12 cellular contexts compared by ENCODE assay signal in the genomic region with DNA sequence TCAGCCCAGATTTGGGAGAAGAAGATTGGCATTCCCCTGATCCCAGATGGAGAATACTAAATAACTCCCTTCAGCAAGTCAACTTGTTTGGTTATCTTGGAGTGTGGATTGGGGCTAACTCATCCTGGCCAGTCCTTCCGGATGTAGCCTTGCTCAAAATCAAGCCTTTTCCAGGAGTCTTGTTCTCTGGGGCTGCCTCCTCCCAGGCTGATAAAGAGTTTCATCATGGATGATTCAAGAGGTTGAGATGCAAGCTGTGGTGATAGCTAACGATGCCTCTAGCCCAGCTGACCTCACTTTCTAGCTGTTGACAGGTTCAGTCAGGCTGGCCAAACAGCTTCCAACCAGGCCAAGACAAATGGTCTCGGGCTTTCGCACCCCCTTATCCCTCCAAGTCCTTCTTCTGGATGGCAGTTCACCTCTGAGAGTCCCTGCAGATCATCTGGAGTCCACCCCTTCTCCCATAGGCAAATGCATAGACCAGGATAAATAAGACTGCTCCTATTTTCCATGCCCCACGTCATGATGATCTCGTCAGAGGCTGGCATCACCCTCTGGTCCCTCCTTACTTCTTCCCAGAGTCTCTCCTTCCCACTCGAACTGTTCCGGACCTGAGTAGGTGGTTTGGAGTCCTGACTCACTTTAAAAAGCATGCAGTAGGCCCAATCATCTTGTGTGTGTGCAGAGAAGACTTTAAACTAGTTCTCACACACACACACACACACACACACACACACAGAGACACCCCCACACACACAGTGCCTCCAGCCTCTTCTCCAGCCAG.
DNase-seq lines count a peak whose midpoint lies in the region; ATAC-seq and TF ChIP-seq lines count a peak whose summit lies in the region.
"Had no signal": no experiment of that assay in that cellular context is flagged by ENCODE, and none has a peak within 500 bp of the region (broad histone marks: within the 10 kb centered on the region; RNA-seq: fewer than 3 reads in every experiment).

No MANE protein-coding gene starts in this region.

- intact Hi-C loops in left ventricle myocardium inferior (cut with micrococcal nuclease): no loop called here
- intact Hi-C loops in gastrocnemius medialis (cut with DNase I; ENCODE audit: low total_unique reads): no loop called here

- H3K27me3 Mint-ChIP-seq in naive thymus-derived CD8-positive, alpha-beta T cell: peaks cover 0 to 7% (median 0%) of the 10 kb centered on the region in 5 donors

- H3K27me3 ChIP-seq in left ventricle myocardium inferior (ENCODE audit: low read depth) (peaks cover 24% of the 10 kb centered on the region), gastrocnemius medialis (peaks cover 0 to 2% (median 0%) of the 10 kb centered on the region in 3 donors)
- H3K27me3 ChIP-seq: tibial nerve had no signal

- H3K36me3 ChIP-seq in left ventricle myocardium inferior: no peaks in the 10 kb centered on the region
- no peaks in the 10 kb centered on the region for H3K36me3 ChIP-seq in gastrocnemius medialis
- H3K36me3 ChIP-seq: tibial nerve had no signal

- H3K4me3 Mint-ChIP-seq in naive thymus-derived CD8-positive, alpha-beta T cell: no peak overlapping the region

- H3K4me1 ChIP-seq in left ventricle myocardium inferior: no peaks in the 10 kb centered on the region
- no peaks in the 10 kb centered on the region for H3K4me1 ChIP-seq in gastrocnemius medialis

- POLR2A ChIA-PET in naive thymus-derived CD8-positive, alpha-beta T cell (lab: Charles Lee): no interaction called here

- DNase-seq in GM04503 (ENCODE audit: low read depth) (peak; percentile 73), amniotic epithelial cell (ENCODE audit: low read depth) (peak; percentile 100), left ventricle myocardium inferior (peak; percentile 63), gastrocnemius medialis (peak in 1 of 2 donors; percentile 30), NCI-H524 (lab: John Stamatoyannopoulos, UW) (no peak), NCI-H2107 treated with DMSO at 0.1 percent for 48 hours (lab: John Stamatoyannopoulos, UW; ENCODE audit: unreplicated experiment) (no peak)
- no peak for DNase-seq in stimulated activated CD4-positive, alpha-beta T cell treated with anti-CD3 and anti-CD28 coated beads, Interleukin-2, amount 100 ng/mL, for 48 hours
- DNase-seq in naive thymus-derived CD8-positive, alpha-beta T cell: no peak
- DNase-seq: activated CD4-positive, alpha-beta T cell treated with anti-CD3 and anti-CD28 coated beads, Interleukin-2, amount 50 U/mL, for 4 hours; NCI-H1092 had no signal

- H3K36me3 Mint-ChIP-seq in naive thymus-derived CD8-positive, alpha-beta T cell: peaks cover 0 to 5% (median 0%) of the 10 kb centered on the region in 3 donors

- H3K4me3 ChIP-seq in left ventricle myocardium inferior (no peak overlapping the region), gastrocnemius medialis (no peak overlapping the region)
- H3K4me3 ChIP-seq: tibial nerve had no signal

- TF ChIP-seq CTCF in left ventricle myocardium inferior (IDR thresholded peaks at IDR 0.05; ENCODE audit: borderline replicate concordance) (no peak), gastrocnemius medialis (IDR thresholded peaks at IDR 0.05 in 4 of 5, conservative IDR thresholded peaks at IDR 0.05 in 1 of 5) (no peak)

- H3K27ac ChIP-seq in left ventricle myocardium inferior (replicated peaks) (peak overlapping the region; percentile 79), gastrocnemius medialis (peak overlapping the region in 2 of 4 donors; percentile 22 to 47)
- H3K27ac ChIP-seq: HL-60 had no signal

- ATAC-seq in gastrocnemius medialis: peak; percentile 53 to 67
- ATAC-seq in naive thymus-derived CD8-positive, alpha-beta T cell: no peak

- in situ Hi-C loops in gastrocnemius medialis (cut with MboI; ENCODE audit: low sequenced_read_pairs in 4 of 4): no loop called here

- peaks cover 0 to 18% (median 8%) of the 10 kb centered on the region in 9 donors for H3K9me3 Mint-ChIP-seq in naive thymus-derived CD8-positive, alpha-beta T cell

- TF ChIP-seq POLR2A in gastrocnemius medialis (IDR thresholded peaks at IDR 0.05): no peak

- no peaks in the 10 kb centered on the region for H3K4me1 Mint-ChIP-seq in naive thymus-derived CD8-positive, alpha-beta T cell

- peaks cover 17% of the 10 kb centered on the region for H3K9me3 ChIP-seq in left ventricle myocardium inferior (replicated peaks)
- H3K9me3 ChIP-seq in gastrocnemius medialis: no peaks in the 10 kb centered on the region

- no peak overlapping the region for H3K27ac Mint-ChIP-seq in naive thymus-derived CD8-positive, alpha-beta T cell

Comparison
In these comparisons a context has a peak if more than half of its experiments do, and no peak if none do; other contexts are left out.
1. DNase-seq: peak in GM04503 (single experiment), amniotic epithelial cell (single experiment) and left ventricle myocardium inferior (single experiment); none in stimulated activated CD4-positive, alpha-beta T cell treated with anti-CD3 and anti-CD28 coated beads, Interleukin-2, amount 100 ng/mL, for 48 hours (0 of 2), NCI-H524 (0 of 2), naive thymus-derived CD8-positive, alpha-beta T cell (0 of 10) and NCI-H2107 treated with DMSO at 0.1 percent for 48 hours (single experiment).
2. ATAC-seq: peak in gastrocnemius medialis (2 of 2); none in naive thymus-derived CD8-positive, alpha-beta T cell (0 of 2).